Comparison of ENCODE assay signal across 25 cellular contexts in the genomic region with DNA sequence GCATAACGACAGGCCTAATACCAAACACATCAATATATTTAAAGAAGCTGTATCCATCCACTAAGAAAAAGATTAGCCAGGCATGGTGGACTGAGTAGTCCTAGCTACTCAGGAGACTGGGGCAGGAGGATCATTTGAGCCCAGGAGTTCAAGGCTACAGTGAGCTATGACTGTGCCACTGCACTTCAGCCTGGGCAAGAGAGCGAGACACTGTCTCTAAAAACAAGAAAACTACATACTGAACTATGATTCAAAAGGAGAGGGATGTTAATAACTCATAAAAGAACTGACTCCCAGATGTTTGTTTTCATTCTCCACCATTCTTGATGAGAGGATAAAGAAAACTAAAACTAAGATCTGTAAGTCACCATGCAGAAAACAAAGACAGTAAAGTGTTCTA.
"Had no signal": no experiment of that assay in that cellular context is flagged by ENCODE, and none has a peak within 500 bp of the region (broad histone marks: within the 10 kb centered on the region; RNA-seq: fewer than 3 reads in every experiment).

No MANE protein-coding gene starts in this region.

- H3K9me3 Mint-ChIP-seq: neural crest cell had no signal

- H3K27me3 Mint-ChIP-seq: type B pancreatic cell had no signal

- H3K36me3 ChIP-seq: cardiac muscle cell, lower lobe of right lung, sigmoid colon, thoracic aorta, vagina had no signal

- H3K9me3 ChIP-seq: body of pancreas, lower lobe of right lung, mucosa of descending colon, sigmoid colon, thoracic aorta, vagina had no signal

- H3K4me2 ChIP-seq: smooth muscle cell had no signal

- H3K27ac ChIP-seq: body of pancreas, cardiac muscle cell, foreskin keratinocyte, lower lobe of right lung, sigmoid colon, thoracic aorta, vagina had no signal

- H3K4me3 Mint-ChIP-seq: neural crest cell, type B pancreatic cell had no signal

- FAIRE-seq: kidney had no signal

- H3K27me3 ChIP-seq: body of pancreas, cardiac muscle cell, foreskin keratinocyte, sigmoid colon, vagina had no signal

- H3K27ac Mint-ChIP-seq: type B pancreatic cell had no signal

- ATAC-seq: activated CD4-positive, CD25-positive, alpha-beta regulatory T cell treated with anti-CD3 and anti-CD28 coated beads, Interleukin-2, amount 50 U/mL, for 24 hours; body of pancreas; foreskin keratinocyte; left lobe of liver; lower lobe of right lung; mucosa of descending colon had no signal

- DNase-seq: activated CD4-positive, alpha-beta T cell treated with anti-CD3 and anti-CD28 coated beads, Interleukin-2, amount 50 U/mL, for 4 hours; activated naive CD4-positive, alpha-beta T cell treated with Interleukin-2 at 50 U/mL for 16 hours; anterior cingulate cortex; body of pancreas; cortex of kidney; effector CD8-positive, alpha-beta T cell; erythroblast; foreskin keratinocyte; kidney; lower lobe of right lung; mesendoderm; mucosa of descending colon; posterior cingulate gyrus; sigmoid colon; stimulated activated CD4-positive, alpha-beta T cell treated with anti-CD3 and anti-CD28 coated beads, Interleukin-15, amount 100 ng/mL, for 24 hours; stimulated activated naive CD4-positive, alpha-beta T cell; SW 1271 had no signal

- H3K4me3 ChIP-seq: body of pancreas, cardiac muscle cell, lower lobe of right lung, mucosa of descending colon, sigmoid colon, smooth muscle cell, thoracic aorta, vagina had no signal
